Comparison of ENCODE assay signal across 24 cellular contexts in the genomic region with DNA sequence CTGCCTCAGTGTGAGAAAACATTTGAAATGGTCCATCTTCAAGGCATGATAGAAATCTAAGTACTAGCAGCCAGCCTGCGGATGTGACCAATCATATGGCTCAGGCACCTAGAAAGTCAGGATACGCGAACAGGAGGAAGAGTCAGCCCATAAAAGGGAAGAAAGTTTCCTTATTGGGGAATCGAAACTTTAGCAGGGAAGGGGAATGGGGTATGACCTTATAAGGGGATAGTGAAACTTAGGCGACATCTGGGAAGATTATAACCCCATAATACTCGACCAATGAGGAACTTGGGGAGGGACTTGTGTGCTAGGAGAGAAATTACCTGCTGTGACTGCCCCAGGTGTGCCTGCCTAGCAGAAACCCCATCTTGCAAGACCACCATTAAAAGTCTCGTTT.
"Had no signal": no experiment of that assay in that cellular context is flagged by ENCODE, and none has a peak within 500 bp of the region (broad histone marks: within the 10 kb centered on the region; RNA-seq: fewer than 3 reads in every experiment).

No MANE protein-coding gene starts in this region.

- H3K9me2 ChIP-seq: SK-N-SH had no signal

- H3K27me3 ChIP-seq: MG63 had no signal

- FAIRE-seq: HTR-8/SVneo had no signal

- H3K27ac ChIP-seq: HL-60, RWPE1 had no signal

- H3K36me3 ChIP-seq: MG63 had no signal

- H3K4me1 Mint-ChIP-seq: T-cell had no signal

- H3K9me3 ChIP-seq: MG63, SK-N-SH had no signal

- H3K27me3 Mint-ChIP-seq: IgD-negative memory B cell, T-cell had no signal

- H3K4me3 ChIP-seq: MG63 had no signal

- H3K36me3 Mint-ChIP-seq: IgD-negative memory B cell, T-cell had no signal

- ATAC-seq: Panc1, PC-3, T-cell had no signal

- H3K4me2 ChIP-seq: SK-N-SH had no signal

- H3K4me3 Mint-ChIP-seq: IgD-negative memory B cell, T-cell had no signal

- H3K27ac Mint-ChIP-seq: IgD-negative memory B cell, T-cell had no signal

- H3K9ac ChIP-seq: SK-N-SH had no signal

- H3K9me3 Mint-ChIP-seq: IgD-negative memory B cell, T-cell had no signal

- DNase-seq: KBM-7, MG63, NCI-H1092 treated with DMSO at 0.1 percent for 48 hours, NCI-H1436, NCI-H187, NCI-H2029, NCI-H2081 treated with DMSO at 0.1 percent for 48 hours, NCI-H2171, NCI-H226, NCI-H446, NCI-H510A, NCI-H524 treated with DMSO at 0.1 percent for 48 hours, NCI-H69, NCI-H774, PC-3, SHP77, SK-N-SH, SW 1271, T-cell had no signal
